In genomic region chr1:32903991-32904776, GRCh38 we compare ENCODE assay signal across 26 cellular contexts. TPM values are rescaled to one million over a fixed set of nuclear protein-coding genes. Genes with fewer than 3 reads are reported as not detected.
DNase-seq lines count a peak whose midpoint lies in the region; ATAC-seq, FAIRE-seq and TF ChIP-seq lines count a peak whose summit lies in the region.
"Had no signal": no experiment of that assay in that cellular context is flagged by ENCODE, and none has a peak within 500 bp of the region (broad histone marks: within the 10 kb centered on the region; RNA-seq: fewer than 3 reads in every experiment).

No MANE protein-coding gene starts in this region.

- TF ChIP-seq RAD21 in A549 (conservative IDR thresholded peaks at IDR 0.05 in 1 of 2, IDR thresholded peaks at IDR 0.05 in 1 of 2), result no peak

- H3K4me1 Mint-ChIP-seq in IgD-negative memory B cell (peaks cover 0 to 7% (median 4%) of the 10 kb centered on the region in 3 donors), chondrocyte (ENCODE audit: low read depth) (peaks cover 11% of the 10 kb centered on the region), nephron (no peaks in the 10 kb centered on the region)

- H3K9me3 ChIP-seq in A549, result no peaks in the 10 kb centered on the region
- H3K9me3 ChIP-seq in trophoblast cell (ENCODE audit: insufficient read depth, low read depth, low read length), result no peaks in the 10 kb centered on the region
- H3K9me3 ChIP-seq: left ventricle myocardium inferior had no signal

- H2AFZ ChIP-seq in trophoblast cell (ENCODE audit: insufficient read depth, low read length, poor library complexity), result no peak overlapping the region

- H3K4me1 ChIP-seq in A549, result peaks cover 18% of the 10 kb centered on the region
- H3K4me1 ChIP-seq in trophoblast cell (ENCODE audit: control insufficient read depth in 1 of 2, insufficient read depth in 2 of 2, low read length in 2 of 2), result peaks cover 16 to 24% of the 10 kb centered on the region in 2 experiments

- no peaks in the 10 kb centered on the region for H3K36me3 Mint-ChIP-seq in IgD-negative memory B cell
- H3K36me3 Mint-ChIP-seq in chondrocyte (ENCODE audit: low read depth), result no peaks in the 10 kb centered on the region
- no peaks in the 10 kb centered on the region for H3K36me3 Mint-ChIP-seq in nephron (ENCODE audit: low read depth)
- H3K36me3 Mint-ChIP-seq: activated naive CD4-positive, alpha-beta T cell treated with anti-CD3 and anti-CD28 coated beads, Interleukin-2, amount 50 U/mL, for 24 hours had no signal

- no peak overlapping the region for H4K8ac ChIP-seq in trophoblast cell (ENCODE audit: low read depth, low read length)

- POLR2A ChIA-PET in A549 (lab: Yijun Ruan, JAX), result interaction anchor here (0.7 kb wide), 1 partner anchor 10 kb away, joined by 3 read pairs; no protein-coding TSS in a partner anchor

- no peak overlapping the region for H3K18ac ChIP-seq in trophoblast cell (ENCODE audit: low read length)

- no peak overlapping the region for H2AK5ac ChIP-seq in trophoblast cell (ENCODE audit: low read length)

- H3K4me3 Mint-ChIP-seq in IgD-negative memory B cell, result peak overlapping the region in 3 of 4 donors; percentile 12 to 58 (median 45)
- no peak overlapping the region for H3K4me3 Mint-ChIP-seq in chondrocyte (ENCODE audit: unreplicated experiment)
- H3K4me3 Mint-ChIP-seq in nephron, result peak overlapping the region in 2 of 3 experiments; percentile 20 to 55
- H3K4me3 Mint-ChIP-seq: activated naive CD4-positive, alpha-beta T cell treated with anti-CD3 and anti-CD28 coated beads, Interleukin-2, amount 50 U/mL, for 24 hours had no signal

- peaks cover 15% of the 10 kb centered on the region for H3K79me2 ChIP-seq in trophoblast cell (ENCODE audit: control insufficient read depth, insufficient read depth, low read length, poor library complexity)

- no peak overlapping the region for H3K4me3 ChIP-seq in A549
- no peak overlapping the region for H3K4me3 ChIP-seq in trophoblast cell (ENCODE audit: low read depth, low read length)
- H3K4me3 ChIP-seq: left ventricle myocardium inferior had no signal

- H3K14ac ChIP-seq in trophoblast cell (ENCODE audit: low read length), result no peak overlapping the region

- TF ChIP-seq CTCF in A549 (IDR thresholded peaks at IDR 0.05) (no peak), chondrocyte (IDR thresholded peaks at IDR 0.05) (no peak), nephron (IDR thresholded peaks at IDR 0.05; ENCODE audit: unreplicated experiment in 3 of 3) (no peak)

- H3K9me3 Mint-ChIP-seq in IgD-negative memory B cell (peaks cover 0 to 2% (median 0%) of the 10 kb centered on the region in 3 donors), chondrocyte (ENCODE audit: low read depth) (no peaks in the 10 kb centered on the region), nephron (no peaks in the 10 kb centered on the region)
- H3K9me3 Mint-ChIP-seq: activated naive CD4-positive, alpha-beta T cell treated with anti-CD3 and anti-CD28 coated beads, Interleukin-2, amount 50 U/mL, for 24 hours had no signal

- 0 out of 6 replicates have a peak, but pooled peaks of 1 of the 2 experiments have one; percentile 14 for ATAC-seq in A549
- ATAC-seq in HG03025 (IDR thresholded peaks at IDR 0.05; ENCODE audit: low FRiP score, unreplicated experiment), result no peak
- ATAC-seq: activated CD4-positive, CD25-positive, alpha-beta regulatory T cell treated with anti-CD3 and anti-CD28 coated beads, Interleukin-2, amount 50 U/mL, for 24 hours had no signal

- no peak overlapping the region for H4K91ac ChIP-seq in trophoblast cell (ENCODE audit: low read depth, low read length)

- H3K27me3 Mint-ChIP-seq in IgD-negative memory B cell, result peaks cover 13% of the 10 kb centered on the region
- no peaks in the 10 kb centered on the region for H3K27me3 Mint-ChIP-seq in chondrocyte (ENCODE audit: low read depth)
- peaks cover 39% of the 10 kb centered on the region for H3K27me3 Mint-ChIP-seq in nephron (ENCODE audit: low read depth)

- no peak for FAIRE-seq in A549 (lab: Jason Lieb, UNC)
- FAIRE-seq: astrocyte, D721Med, G401.6, urothelium cell line had no signal

- H3K4me2 ChIP-seq in A549 (peak overlapping the region; percentile 19; the same call in 1 of the 3 replicates), trophoblast cell (ENCODE audit: low read length) (no peak overlapping the region)

- no peak for TF ChIP-seq POLR2A in A549 (IDR thresholded peaks at IDR 0.05; ENCODE audit: low read length)

- no peak overlapping the region for H4K12ac ChIP-seq in trophoblast cell (ENCODE audit: low read depth, low read length)

- H3K9ac ChIP-seq in trophoblast cell (ENCODE audit: low read length), result no peak overlapping the region

- H2BK120ac ChIP-seq in trophoblast cell (ENCODE audit: insufficient read depth, low read length, poor library complexity), result no peak overlapping the region

- no peak overlapping the region for H2BK5ac ChIP-seq in trophoblast cell (ENCODE audit: low read depth, low read length, poor library complexity)

- no peak overlapping the region for H2BK12ac ChIP-seq in trophoblast cell (ENCODE audit: low read length)

- peaks cover 19% of the 10 kb centered on the region for H3K79me1 ChIP-seq in trophoblast cell (ENCODE audit: low read length)

- TF ChIP-seq EP300 in A549 (IDR thresholded peaks at IDR 0.05), result no peak

- no peak overlapping the region for H3K23ac ChIP-seq in trophoblast cell (ENCODE audit: low read length)

- no peak overlapping the region for H3K4ac ChIP-seq in trophoblast cell (ENCODE audit: low read depth, low read length)

- no peak overlapping the region for H3K27ac ChIP-seq in A549
- no peak overlapping the region for H3K27ac ChIP-seq in trophoblast cell (ENCODE audit: low read depth, low read length)
- H3K27ac ChIP-seq: HL-60, left ventricle myocardium inferior had no signal

- H3K27ac Mint-ChIP-seq in IgD-negative memory B cell, result no peak overlapping the region
- no peak overlapping the region for H3K27ac Mint-ChIP-seq in chondrocyte (ENCODE audit: unreplicated experiment)
- no peak overlapping the region for H3K27ac Mint-ChIP-seq in nephron

- CTCF ChIA-PET in A549 (lab: Yijun Ruan, JAX), result interaction anchor here (0.6 to 2.4 kb wide), 6 partner anchors 17 to 504 kb away, joined by 3 to 7 read pairs (median 4); partner anchors contain the start of gene HPCA

- DNase-seq in A549 (ENCODE audit: low read depth in 1 of 2, low spot score in 1 of 2), result no peak
- peak; percentile 38 for DNase-seq in chondrocyte (ENCODE audit: low spot score)
- DNase-seq in activated T-cell treated with anti-CD3 and anti-CD28 coated beads for 4 hours, result no peak
- DNase-seq in trophoblast cell, result no peak
- DNase-seq in NCI-H2107 treated with DMSO at 0.1 percent for 48 hours (lab: John Stamatoyannopoulos, UW; ENCODE audit: unreplicated experiment), result no peak
- DNase-seq: ACHN; activated CD8-positive, alpha-beta memory T cell treated with anti-CD3 and anti-CD28 coated beads for 24 hours; activated T-cell treated with anti-CD3 and anti-CD28 coated beads, Interleukin-2, amount 50 U/mL, for 48 hours; KBM-7; left ventricle myocardium inferior; MV-4-11; NCI-H1930; NCI-H446 treated with DMSO at 0.1 percent for 48 hours; retina; stimulated activated CD4-positive, alpha-beta T cell treated with anti-CD3 and anti-CD28 coated beads, Interleukin-12 subunit alpha, Interleukin-12 subunit beta, amount 100 ng/mL, for 4 hours had no signal

- no peaks in the 10 kb centered on the region for H3K36me3 ChIP-seq in trophoblast cell (ENCODE audit: control insufficient read depth in 1 of 2, insufficient read depth in 2 of 2, low read length in 2 of 2)
- H3K36me3 ChIP-seq: left ventricle myocardium inferior had no signal

- WGBS in A549 (ENCODE audit: missing lambda C conversion rate), result 63% methylated on average over 3 of the region's 3 CpGs
- WGBS in trophoblast cell (ENCODE audit: extremely low coverage, insufficient coverage, insufficient read length), result no CpG with 5 or more reads among the region's 3 CpGs

- H3K27me3 ChIP-seq in trophoblast cell (ENCODE audit: insufficient read depth, low read length), result no peaks in the 10 kb centered on the region

TF ChIP-seq in A549, 52 proteins besides CTCF, POLR2A, EP300 and RAD21 (continues in another document):
- TF ChIP-seq, protein P1, sequence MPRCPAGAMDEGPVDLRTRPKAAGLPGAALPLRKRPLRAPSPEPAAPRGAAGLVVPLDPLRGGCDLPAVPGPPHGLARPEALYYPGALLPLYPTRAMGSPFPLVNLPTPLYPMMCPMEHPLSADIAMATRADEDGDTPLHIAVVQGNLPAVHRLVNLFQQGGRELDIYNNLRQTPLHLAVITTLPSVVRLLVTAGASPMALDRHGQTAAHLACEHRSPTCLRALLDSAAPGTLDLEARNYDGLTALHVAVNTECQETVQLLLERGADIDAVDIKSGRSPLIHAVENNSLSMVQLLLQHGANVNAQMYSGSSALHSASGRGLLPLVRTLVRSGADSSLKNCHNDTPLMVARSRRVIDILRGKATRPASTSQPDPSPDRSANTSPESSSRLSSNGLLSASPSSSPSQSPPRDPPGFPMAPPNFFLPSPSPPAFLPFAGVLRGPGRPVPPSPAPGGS (IDR thresholded peaks at IDR 0.05), result no peak

RNA-seq across cellular contexts. Expression of gene TMEM54, which starts 3.0 kb away (rescaled TPM):
- polyA plus RNA-seq in A549 (2011; rRNA removed) (22.1 and 32.6 TPM in 2 replicates), A549 (2017; fragmentation: RNase III; extraction: RNeasy Plus Mini Kit Qiagen cat#74134 plus additional on column Dnase treatment) (26.4 to 31.8 TPM (median 29.7 TPM) in 3 replicates), IgD-negative memory B cell (not detected)
- 86.4 and 112 TPM in 2 replicates for polyA plus RNA-seq in A549 (2012; cell fraction: cytosol; rRNA removed)
- polyA plus RNA-seq in A549 (2012; cell fraction: nucleus; rRNA removed), result 63.8 and 84.9 TPM in 2 replicates
- polyA minus RNA-seq in A549 (2011; rRNA and poly(A)+ RNA removed), result 18.9 and 31.1 TPM in 2 replicates
- total RNA-seq in chondrocyte, result 14.6 to 23.7 TPM (median 21.1 TPM) in 3 replicates
- polyA plus RNA-seq in trophoblast cell (2013), result 172 and 195 TPM in 2 replicates

RNA-seq across cellular contexts. Expression of gene HPCA, which starts 17.9 kb away (rescaled TPM):
- 0.08 and 0.34 TPM in 2 replicates for polyA plus RNA-seq in A549 (2011; rRNA removed)
- polyA plus RNA-seq in A549 (2012; cell fraction: cytosol; rRNA removed), result 0.08 and 0.13 TPM in 2 replicates
- polyA plus RNA-seq in A549 (2012; cell fraction: nucleus; rRNA removed), result 0.13 and 0.20 TPM in 2 replicates
- 0.21 to 0.65 TPM (median 0.30 TPM) in 3 replicates for polyA plus RNA-seq in A549 (2017; fragmentation: RNase III; extraction: RNeasy Plus Mini Kit Qiagen cat#74134 plus additional on column Dnase treatment)
- not detected in 2 replicates for polyA minus RNA-seq in A549 (2011; rRNA and poly(A)+ RNA removed)
- not detected for polyA plus RNA-seq in IgD-negative memory B cell
- total RNA-seq in chondrocyte, result 0.54 TPM in 1 of 3 replicates, not detected in the others
- polyA plus RNA-seq in trophoblast cell (2013), result 0.83 and 1.4 TPM in 2 replicates
- total RNA-seq: astrocyte, left ventricle myocardium inferior, RPMI7951 had no signal

RNA-seq across cellular contexts. Expression of gene FNDC5, which starts 33.5 kb away (rescaled TPM):
- polyA plus RNA-seq in A549 (2011; rRNA removed) (0.26 and 0.78 TPM in 2 replicates), A549 (2017; fragmentation: RNase III; extraction: RNeasy Plus Mini Kit Qiagen cat#74134 plus additional on column Dnase treatment) (0.35 to 0.99 TPM (median 0.98 TPM) in 3 replicates), IgD-negative memory B cell (not detected)
- 0.28 and 0.53 TPM in 2 replicates for polyA plus RNA-seq in A549 (2012; cell fraction: cytosol; rRNA removed)
- 0.39 and 0.71 TPM in 2 replicates for polyA plus RNA-seq in A549 (2012; cell fraction: nucleus; rRNA removed)
- 0.97 TPM in 1 of 2 replicates, not detected in the other for polyA minus RNA-seq in A549 (2011; rRNA and poly(A)+ RNA removed)
- total RNA-seq in chondrocyte, result 2.6 to 4.6 TPM (median 4.0 TPM) in 3 replicates
- polyA plus RNA-seq in trophoblast cell (2013), result 1.1 and 1.3 TPM in 2 replicates

Comparison
In these comparisons a context has a peak if more than half of its experiments do, and no peak if none do; other contexts are left out.
1. RNA of gene TMEM54, which starts 3.0 kb away (polyA plus RNA-seq): 22.1 to 112 TPM in A549; not detected in IgD-negative memory B cell (single experiment); every median in the first group is over 10 times any median in the second.